Comparison of ENCODE assay signal across 11 cellular contexts in genomic region chr6:21157186-21157929, GRCh38.
DNase-seq lines count a peak whose midpoint lies in the region; ATAC-seq and TF ChIP-seq lines count a peak whose summit lies in the region.
"Had no signal": no experiment of that assay in that cellular context is flagged by ENCODE, and none has a peak within 500 bp of the region (broad histone marks: within the 10 kb centered on the region; RNA-seq: fewer than 3 reads in every experiment).

No MANE protein-coding gene starts in this region.

- H3K27ac Mint-ChIP-seq in GM23338, result no peak overlapping the region

- peak; percentile 35 to 73 for ATAC-seq in activated CD4-positive, CD25-positive, alpha-beta regulatory T cell treated with anti-CD3 and anti-CD28 coated beads, Interleukin-2, amount 50 U/mL, for 24 hours
- ATAC-seq in GM23338 (peak; percentile 63), HG03432 (IDR thresholded peaks at IDR 0.05; ENCODE audit: unreplicated experiment) (peak; percentile 74)

- H3K4me2 ChIP-seq in GM23338 (peak overlapping the region; percentile 58), neural cell (ENCODE audit: low read length) (peak overlapping the region; percentile 36)

- no peaks in the 10 kb centered on the region for H3K27me3 ChIP-seq in GM23338 (ENCODE audit: insufficient read depth)
- H3K27me3 ChIP-seq in neural cell (ENCODE audit: insufficient read depth, low read depth, low read length), result no peaks in the 10 kb centered on the region
- H3K27me3 ChIP-seq: dorsolateral prefrontal cortex had no signal

- no peaks in the 10 kb centered on the region for H3K9me2 ChIP-seq in GM23338 (ENCODE audit: insufficient read depth)
- no peaks in the 10 kb centered on the region for H3K9me2 ChIP-seq in neural cell (ENCODE audit: insufficient read depth, low read length)

- H3K4me3 Mint-ChIP-seq in GM23338, result no peak overlapping the region

- peaks cover 3% of the 10 kb centered on the region for H3K9me3 ChIP-seq in neural cell (ENCODE audit: low read length)

- peaks cover 30% of the 10 kb centered on the region for H3K4me1 Mint-ChIP-seq in GM23338

- H4K20me1 ChIP-seq in GM23338 (replicated peaks; ENCODE audit: insufficient read depth) (no peaks in the 10 kb centered on the region), neural cell (ENCODE audit: insufficient read depth) (no peaks in the 10 kb centered on the region)

- H3K27me3 Mint-ChIP-seq in GM23338 (ENCODE audit: insufficient read depth, low read depth, poor library complexity), result no peaks in the 10 kb centered on the region

- TF ChIP-seq EP300 in neural cell (conservative IDR thresholded peaks at IDR 0.05; ENCODE audit: poor library complexity, severe bottlenecking), result no peak

- H2AFZ ChIP-seq in GM23338, result no peak overlapping the region
- H2AFZ ChIP-seq in neural cell (ENCODE audit: low read depth, low read length), result no peak overlapping the region

- H3K27ac ChIP-seq in GM23338 (ENCODE audit: low read depth), result no peak overlapping the region
- H3K27ac ChIP-seq in neural cell (ENCODE audit: low read length), result peak overlapping the region; percentile 43
- H3K27ac ChIP-seq: dorsolateral prefrontal cortex had no signal

- no peaks in the 10 kb centered on the region for H3F3A ChIP-seq in GM23338 (replicated peaks; ENCODE audit: low read depth)
- peaks cover 6% of the 10 kb centered on the region for H3F3A ChIP-seq in neural cell (ENCODE audit: insufficient read depth, low read length, poor library complexity, severe bottlenecking)

- no peak overlapping the region for H3K4me3 ChIP-seq in GM23338
- peak overlapping the region; percentile 36 for H3K4me3 ChIP-seq in neural cell (ENCODE audit: low read length)
- H3K4me3 ChIP-seq: dorsolateral prefrontal cortex had no signal

- DNase-seq in activated CD4-positive, CD25-positive, alpha-beta regulatory T cell treated with anti-CD3 and anti-CD28 coated beads, Interleukin-2, amount 50 U/mL, for 72 hours, result no peak
- DNase-seq in GM23338 (ENCODE audit: low spot score) (no peak), NCI-H1694 (lab: John Stamatoyannopoulos, UW) (no peak), OCI-M2 (lab: John Stamatoyannopoulos, UW; ENCODE audit: unreplicated experiment) (no peak), AML-193 (lab: John Stamatoyannopoulos, UW) (no peak)
- DNase-seq: activated effector memory CD4-positive, alpha-beta T cell treated with anti-CD3 and anti-CD28 coated beads, Interleukin-2, amount 50 U/mL, for 16 hours; dorsolateral prefrontal cortex; T1000 had no signal

- no peaks in the 10 kb centered on the region for H3K36me3 Mint-ChIP-seq in GM23338 (ENCODE audit: low read depth)

- H3K9ac ChIP-seq in neural cell (ENCODE audit: low read length), result no peak overlapping the region

- no peaks in the 10 kb centered on the region for H3K79me2 ChIP-seq in GM23338 (replicated peaks; ENCODE audit: insufficient read depth)
- H3K79me2 ChIP-seq in neural cell (replicated peaks; ENCODE audit: insufficient read depth, low read length), result no peaks in the 10 kb centered on the region

- H3K9me3 Mint-ChIP-seq in GM23338, result no peaks in the 10 kb centered on the region

- H3K4me1 ChIP-seq in GM23338 (ENCODE audit: insufficient read depth), result peaks cover 15% of the 10 kb centered on the region

- no peak for TF ChIP-seq RAD21 in neural cell (conservative IDR thresholded peaks at IDR 0.05)

- H3K36me3 ChIP-seq in GM23338 (ENCODE audit: insufficient read depth) (no peaks in the 10 kb centered on the region), neural cell (ENCODE audit: insufficient read depth, low read length) (no peaks in the 10 kb centered on the region)

- TF ChIP-seq CTCF in GM23338 (conservative IDR thresholded peaks at IDR 0.05; ENCODE audit: low read depth in 2 of 2) (no peak), neural cell (IDR thresholded peaks at IDR 0.05; ENCODE audit: poor library complexity, severe bottlenecking) (no peak)

TF ChIP-seq in GM23338, 12 proteins besides CTCF, POLR2A, EP300 and RAD21 (continues in another document):
- TF ChIP-seq CREB1 (CRISPR knock-in tag; IDR thresholded peaks at IDR 0.05; ENCODE audit: low read depth), result no peak

TF ChIP-seq in neural cell, 6 proteins besides CTCF, POLR2A, EP300 and RAD21:
- TF ChIP-seq EZH2 (IDR thresholded peaks at IDR 0.05; ENCODE audit: borderline replicate concordance, insufficient read depth, low read length, poor library complexity, severe bottlenecking) (no peak), TAF1 (IDR thresholded peaks at IDR 0.05; ENCODE audit: low read depth) (no peak)
